9 cellular contexts compared by ENCODE assay signal in genomic region chr3:26712211-26713026, GRCh38.
DNase-seq lines count a peak whose midpoint lies in the region; ATAC-seq, FAIRE-seq and TF ChIP-seq lines count a peak whose summit lies in the region.
"Had no signal": no experiment of that assay in that cellular context is flagged by ENCODE, and none has a peak within 500 bp of the region (broad histone marks: within the 10 kb centered on the region; RNA-seq: fewer than 3 reads in every experiment).

No MANE protein-coding gene starts in this region.

- intact Hi-C loops in GM12878 (cut with micrococcal nuclease; ENCODE audit: unreplicated experiment): loop anchor here (5.0 to 10.0 kb wide), 2 partner anchors 808 to 1065 kb away; no protein-coding TSS in a partner anchor
- intact Hi-C loops in kidney (cut with DNase I): no loop called here
- intact Hi-C loops in sciatic nerve (cut with DNase I): no loop called here

- in situ Hi-C loops in ACHN (cut with HindIII; ENCODE audit: low pct_ligation_motif_present, low pct_unique_long_range_greater_than_20kb, low sequenced_read_pairs): no loop called here
- in situ Hi-C loops in GM12878 (cut with MboI): no loop called here

- RAD21 ChIA-PET in GM12878 (lab: Charles Lee; ENCODE audit: unreplicated experiment): interaction anchor here (0.9 to 1.3 kb wide), 3 partner anchors 9 to 808 kb away, joined by 3 read pairs; no protein-coding TSS in a partner anchor

- H3K36me3 ChIP-seq in GM12878 (ENCODE audit: control insufficient read depth in 2 of 2, insufficient read depth in 2 of 2, low read length in 1 of 2): no peaks in the 10 kb centered on the region
- no peaks in the 10 kb centered on the region for H3K36me3 ChIP-seq in kidney (ENCODE audit: control insufficient read depth in 1 of 2, insufficient read depth in 2 of 2, low read length in 2 of 2)

- TF ChIP-seq RAD21 in GM12878 (IDR thresholded peaks at IDR 0.05; ENCODE audit: insufficient read depth, low read depth, low read length): peak; percentile 79

- H3K4me3 ChIP-seq in GM12878: no peak overlapping the region
- H3K4me3 ChIP-seq in kidney (ENCODE audit: low read length in 2 of 2): no peak overlapping the region

- TF ChIP-seq CTCF in GM12878 (IDR thresholded peaks at IDR 0.05 in 2 of 3, conservative IDR thresholded peaks at IDR 0.05 in 1 of 3; ENCODE audit: control insufficient read depth in 2 of 3, extremely low read depth in 1 of 3, insufficient read depth in 1 of 3, low read depth in 3 of 3, low read length in 3 of 3): peak; percentile 40 to 58 (median 58); a peak in 5 of 6 replicates
- peak; percentile 60 for TF ChIP-seq CTCF in kidney (IDR thresholded peaks at IDR 0.05; ENCODE audit: borderline replicate concordance, extremely low read depth, insufficient read depth)

- no peak overlapping the region for H3K4me2 ChIP-seq in GM12878 (ENCODE audit: control insufficient read depth, insufficient read depth)

- no peaks in the 10 kb centered on the region for H4K20me1 ChIP-seq in GM12878 (ENCODE audit: control insufficient read depth, insufficient read depth)

- 15% methylated on average over 5 of the region's 5 CpGs for WGBS in GM12878 (ENCODE audit: insufficient coverage, insufficient replicate concordance, low lambda C conversion rate, missing lambda C conversion rate)

- SMC1A ChIA-PET in GM12878 (lab: Charles Lee; ENCODE audit: uncharacterized antibody, unreplicated experiment): interaction anchor here (0.6 to 1.6 kb wide), 6 partner anchors 9 to 730 kb away, joined by 3 to 4 read pairs (median 3); no protein-coding TSS in a partner anchor

- CTCF ChIA-PET in GM12878 (lab: Yijun Ruan, JAX): interaction anchor here (0.7 to 2.1 kb wide), 12 partner anchors 10 to 1180 kb away, joined by 3 to 26 read pairs (median 4); no protein-coding TSS in a partner anchor

- H3K79me2 ChIP-seq in GM12878 (ENCODE audit: control insufficient read depth, insufficient read depth, low read length): no peaks in the 10 kb centered on the region

- POLR2A ChIA-PET in GM12878 (lab: Charles Lee): no interaction called here

- DNase-seq in ACHN (peak; percentile 51), NCI-H1694 (lab: John Stamatoyannopoulos, UW) (peak; percentile 22), GM12878 (ENCODE audit: low read depth, low spot score) (no peak), kidney (no peak), sciatic nerve (ENCODE audit: low spot score) (no peak), ureter (ENCODE audit: low spot score) (no peak)

- no peak for TF ChIP-seq EP300 in GM12878 (IDR thresholded peaks at IDR 0.05; ENCODE audit: borderline replicate concordance in 1 of 2, control insufficient read depth in 1 of 2, low read depth in 2 of 2, low read length in 2 of 2)

- H3K27ac ChIP-seq in GM12878 (ENCODE audit: control insufficient read depth, insufficient read depth): no peak overlapping the region
- H3K27ac ChIP-seq in kidney (ENCODE audit: low read depth in 2 of 2, low read length in 2 of 2): no peak overlapping the region
- H3K27ac ChIP-seq: epithelial cell of prostate had no signal

- no peak for FAIRE-seq in GM12878 (lab: Jason Lieb, UNC)
- FAIRE-seq in kidney (lab: Jason Lieb, UNC): peak; percentile 86

- TF ChIP-seq POLR2A in GM12878 (IDR thresholded peaks at IDR 0.05; ENCODE audit: low read depth, low read length): no peak

- H2AFZ ChIP-seq in GM12878 (ENCODE audit: control insufficient read depth, low read depth, low read length): no peak overlapping the region

- no peaks in the 10 kb centered on the region for H3K27me3 ChIP-seq in GM12878 (replicated peaks in 1 of 2; ENCODE audit: control insufficient read depth in 2 of 2, insufficient read depth in 2 of 2, low read length in 1 of 2)

- H3K9me3 ChIP-seq in GM12878 (replicated peaks; ENCODE audit: control insufficient read depth, insufficient read depth, low read length) (no peaks in the 10 kb centered on the region; the same call in 2 of the 3 replicates), kidney (ENCODE audit: control insufficient read depth in 1 of 2, low read length in 2 of 2) (no peaks in the 10 kb centered on the region)

- H3K4me1 ChIP-seq in GM12878 (ENCODE audit: control insufficient read depth, insufficient read depth, low read length) (no peaks in the 10 kb centered on the region), kidney (ENCODE audit: control insufficient read depth in 1 of 2, insufficient read depth in 1 of 2, low read depth in 1 of 2, low read length in 2 of 2) (no peaks in the 10 kb centered on the region)

- peak; percentile 80 for ATAC-seq in GM18499 (IDR thresholded peaks at IDR 0.05; ENCODE audit: insufficient read depth, unreplicated experiment)
- ATAC-seq in HG02798 (IDR thresholded peaks at IDR 0.05; ENCODE audit: poor library complexity, unreplicated experiment): peak; percentile 83
- peak; percentile 84 for ATAC-seq in GM12878
- no peak for ATAC-seq in sciatic nerve

- BruUV-seq in GM12878 (replicated peaks; lab: Mats Ljungman, UMichigan): no TSS peak

- no peak overlapping the region for H3K9ac ChIP-seq in GM12878 (ENCODE audit: control insufficient read depth, insufficient read depth, low read length)
- H3K9ac ChIP-seq in kidney (ENCODE audit: low read length in 2 of 2): no peak overlapping the region

TF ChIP-seq in GM12878, 131 proteins besides CTCF, POLR2A, EP300 and RAD21:
- TF ChIP-seq SMC3 (IDR thresholded peaks at IDR 0.05; ENCODE audit: borderline replicate concordance, low read length): peak; percentile 58
- TF ChIP-seq MTA3 (IDR thresholded peaks at IDR 0.05; ENCODE audit: borderline replicate concordance, low read length): no peak

Comparison
In these comparisons a context has a peak if more than half of its experiments do, and no peak if none do; other contexts are left out.
1. DNase-seq: peak in ACHN (single experiment) and NCI-H1694 (single experiment); none in GM12878 (single experiment), kidney (single experiment), sciatic nerve (single experiment) and ureter (single experiment).